ENCODE assay signal across 1 cellular context in the genomic region with DNA sequence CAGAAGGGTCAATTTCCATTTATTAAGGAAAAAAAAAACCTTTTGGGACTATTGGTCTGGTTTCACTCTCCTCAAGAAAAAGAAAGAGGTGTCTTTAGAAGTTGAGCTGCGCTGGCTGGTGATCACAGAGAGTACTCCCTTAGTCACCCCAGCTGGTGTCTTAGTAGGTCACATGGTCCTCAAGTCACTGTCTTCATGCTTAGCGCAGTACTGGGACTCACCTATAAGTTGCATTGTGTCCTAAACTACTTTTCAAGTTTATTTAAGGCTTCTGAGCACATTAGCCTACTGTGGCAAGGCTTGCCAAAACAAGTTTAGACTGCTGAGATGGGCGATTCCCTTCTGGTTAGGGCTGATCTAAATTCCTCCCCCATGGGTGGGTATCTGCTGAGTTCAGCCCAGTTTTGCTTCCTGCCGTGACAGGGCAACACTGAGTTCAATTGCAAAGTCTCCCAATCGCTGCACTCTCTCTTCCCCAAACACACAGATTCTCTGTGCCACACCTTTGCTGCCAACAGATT.
TF ChIP-seq lines count a peak whose summit lies in the region.

No MANE protein-coding gene starts in this region.

TF ChIP-seq in H1, 55 proteins besides CTCF, POLR2A, EP300 and RAD21:
- TF ChIP-seq YY1 (IDR thresholded peaks at IDR 0.05; ENCODE audit: low read depth, low read length) = no peak
- TF ChIP-seq, protein P1, sequence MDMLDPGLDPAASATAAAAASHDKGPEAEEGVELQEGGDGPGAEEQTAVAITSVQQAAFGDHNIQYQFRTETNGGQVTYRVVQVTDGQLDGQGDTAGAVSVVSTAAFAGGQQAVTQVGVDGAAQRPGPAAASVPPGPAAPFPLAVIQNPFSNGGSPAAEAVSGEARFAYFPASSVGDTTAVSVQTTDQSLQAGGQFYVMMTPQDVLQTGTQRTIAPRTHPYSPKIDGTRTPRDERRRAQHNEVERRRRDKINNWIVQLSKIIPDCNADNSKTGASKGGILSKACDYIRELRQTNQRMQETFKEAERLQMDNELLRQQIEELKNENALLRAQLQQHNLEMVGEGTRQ (IDR thresholded peaks at IDR 0.05; ENCODE audit: low read length) = no peak
- TF ChIP-seq SIN3A (conservative IDR thresholded peaks at IDR 0.05 in 1 of 2, IDR thresholded peaks at IDR 0.05 in 1 of 2; ENCODE audit: low read depth in 1 of 2, low read length in 2 of 2) = no peak
- no peak for TF ChIP-seq KDM5A (IDR thresholded peaks at IDR 0.05; ENCODE audit: low read length)
- no peak for TF ChIP-seq NANOG (IDR thresholded peaks at IDR 0.05; ENCODE audit: insufficient read depth, low read depth, low read length, poor library complexity, severe bottlenecking)
- no peak for TF ChIP-seq KDM1A (IDR thresholded peaks at IDR 0.05; ENCODE audit: borderline replicate concordance, low read length)
- no peak for TF ChIP-seq EZH2 (IDR thresholded peaks at IDR 0.05; ENCODE audit: low read depth, low read length, severe bottlenecking)
- TF ChIP-seq NRF1 (IDR thresholded peaks at IDR 0.05; ENCODE audit: low read depth, low read length) = no peak
- TF ChIP-seq GTF2F1 (IDR thresholded peaks at IDR 0.05; ENCODE audit: borderline replicate concordance, low read depth, low read length) = no peak
- TF ChIP-seq SP1 (IDR thresholded peaks at IDR 0.05; ENCODE audit: low read depth, low read length) = no peak
- TF ChIP-seq CBX8 (IDR thresholded peaks at IDR 0.05; ENCODE audit: borderline replicate concordance, low read depth, low read length) = no peak
- TF ChIP-seq SP2 (IDR thresholded peaks at IDR 0.05; ENCODE audit: low read length) = no peak
- TF ChIP-seq RFX5 (IDR thresholded peaks at IDR 0.05; ENCODE audit: borderline replicate concordance, low read depth, low read length) = no peak
- TF ChIP-seq RBBP5 (IDR thresholded peaks at IDR 0.05; ENCODE audit: borderline replicate concordance, low read depth, low read length) = no peak
- no peak for TF ChIP-seq TEAD4 (IDR thresholded peaks at IDR 0.05; ENCODE audit: low read depth, low read length)
- no peak for TF ChIP-seq JUND (IDR thresholded peaks at IDR 0.05; ENCODE audit: low read length)
